Comparison of ENCODE assay signal across 24 cellular contexts in genomic region chr10:78518224-78518623, GRCh38.
"Had no signal": no experiment of that assay in that cellular context is flagged by ENCODE, and none has a peak within 500 bp of the region (broad histone marks: within the 10 kb centered on the region; RNA-seq: fewer than 3 reads in every experiment).

No MANE protein-coding gene starts in this region.

- DNase-seq: activated CD4-positive, alpha-beta memory T cell treated with anti-CD3 and anti-CD28 coated beads, Interleukin-2, amount 10 ng/mL, durations not matched to agents 7 days and 5 days; activated CD4-positive, alpha-beta T cell treated with anti-CD3 and anti-CD28 coated beads for 1 hour; activated CD4-positive, alpha-beta T cell treated with anti-CD3 and anti-CD28 coated beads for 48 hours; activated CD4-positive, CD25-positive, alpha-beta regulatory T cell; activated effector memory CD4-positive, alpha-beta T cell treated with Interleukin-2 at 50 U/mL for 16 hours; activated naive CD4-positive, alpha-beta T cell treated with anti-CD3 and anti-CD28 coated beads, Interleukin-2, amount 10 ng/mL, durations not matched to agents 7 days and 5 days; activated naive CD8-positive, alpha-beta T cell treated with anti-CD3 and anti-CD28 coated beads, Interleukin-2, amount 50 U/mL, for 24 hours; activated T-cell treated with anti-CD3 and anti-CD28 coated beads, Interleukin-2, amount 50 U/mL, for 48 hours; anterior cingulate cortex; Karpas-422; KBM-7; NCI-H1048; NCI-H1105 treated with DMSO at 0.1 percent for 48 hours; NCI-H1436; NCI-H1694; NCI-H1930; NCI-H2081 treated with DMSO at 0.1 percent for 48 hours; NCI-H345; NCI-H524 treated with DMSO at 0.1 percent for 48 hours; SIG-M5; T-cell; T-helper 2 cell; T-helper 9 cell; WERI-Rb-1 had no signal

- H3K36me3 ChIP-seq: WERI-Rb-1 had no signal

- H3K27ac ChIP-seq: WERI-Rb-1 had no signal
